Comparison of ENCODE assay signal across 8 cellular contexts in the genomic region with DNA sequence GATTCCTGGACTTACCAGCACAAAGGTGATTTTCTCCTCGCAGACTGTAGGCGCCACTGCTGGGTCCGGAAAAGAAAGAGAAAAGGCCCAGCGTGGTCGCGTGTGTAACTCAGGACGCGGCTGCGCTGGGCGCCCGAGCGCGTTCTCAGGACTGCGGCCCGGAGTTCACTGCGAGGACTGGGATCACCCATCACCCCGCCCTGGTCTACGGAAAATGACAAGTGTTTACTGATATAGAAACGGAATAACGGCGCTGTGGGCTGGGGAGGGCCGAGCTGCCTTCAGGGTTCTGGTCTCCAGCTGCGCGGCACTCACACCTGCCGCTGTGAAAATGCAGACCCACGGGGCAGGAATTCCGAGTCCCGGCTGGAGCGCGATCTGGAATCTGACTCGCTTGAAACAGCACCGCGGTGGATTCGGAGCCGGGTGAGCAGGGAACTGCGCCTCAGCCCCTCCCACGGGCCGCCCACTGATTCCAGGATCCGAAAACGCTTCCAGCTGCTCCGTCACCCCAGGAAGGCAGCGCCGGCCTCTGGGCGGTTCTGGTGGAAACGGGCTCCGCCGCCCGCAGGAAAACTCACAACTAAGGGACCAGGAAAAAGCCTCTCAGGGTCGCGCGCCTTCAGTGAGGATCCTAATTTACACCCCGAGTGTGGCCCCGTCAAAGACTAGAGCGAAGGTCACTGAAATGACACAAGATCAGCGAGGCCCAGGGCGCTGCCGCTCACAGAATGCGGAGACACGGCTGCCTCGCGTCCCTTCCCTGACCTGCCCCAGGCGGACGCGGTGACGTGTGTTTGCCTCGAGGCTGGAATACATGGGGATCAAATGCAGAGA. TPM values are rescaled to one million over a fixed set of nuclear protein-coding genes. Genes with fewer than 3 reads are reported as not detected.
A peak's percentile ranks its signal among the peaks of the same experiment; 100 is the strongest.
DNase-seq lines count a peak whose midpoint lies in the region; ATAC-seq, FAIRE-seq and TF ChIP-seq lines count a peak whose summit lies in the region.

No MANE protein-coding gene starts in this region.

- no peaks in the 10 kb centered on the region for H3K9me3 Mint-ChIP-seq in T-cell

- peak; percentile 75 for DNase-seq in BE2C
- peak; percentile 91 for DNase-seq in M059J (ENCODE audit: low read depth)
- DNase-seq in T-cell = peak in 32 of 34 experiments; percentile 14 to 63 (median 38)
- peak in 41 of 56 donors; percentile 7 to 73 (median 34) for DNase-seq in amygdala (lab: John Stamatoyannopoulos, UW)
- peak; percentile 89 to 93 for DNase-seq in heart right ventricle
- DNase-seq in pancreas = peak; percentile 82 to 89 (median 86)
- DNase-seq in urothelium cell line (ENCODE audit: low spot score) = peak; percentile 71

- H3K36me3 ChIP-seq in BE2C = no peaks in the 10 kb centered on the region
- no peaks in the 10 kb centered on the region for H3K36me3 ChIP-seq in heart right ventricle
- no peaks in the 10 kb centered on the region for H3K36me3 ChIP-seq in pancreas

- ATAC-seq in GM21381 (IDR thresholded peaks at IDR 0.05; ENCODE audit: unreplicated experiment) (peak; percentile 90), T-cell (replicated peaks in 1 of 4) (peak; percentile 81 to 89 (median 86)), heart right ventricle (peak; percentile 93 to 97 (median 96)), pancreas (peak; percentile 86 to 94 (median 90))

- peak overlapping the region in 1 of 2 donors; percentile 74 for H3K27ac Mint-ChIP-seq in T-cell

- H3K4me1 ChIP-seq in BE2C = no peaks in the 10 kb centered on the region
- H3K4me1 ChIP-seq in heart right ventricle = peaks cover 0 to 34% (median 23%) of the 10 kb centered on the region in 9 donors
- peaks cover 0 to 5% (median 3%) of the 10 kb centered on the region in 3 donors for H3K4me1 ChIP-seq in pancreas

- H3K4me1 Mint-ChIP-seq in T-cell = peaks cover 35 to 51% (median 36%) of the 10 kb centered on the region in 3 donors

- WGBS in heart right ventricle, 2 donors = 0 to 1% methylated on average over 66 of the region's 66 CpGs
- 0 to 1% methylated on average over 63 to 65 of the region's 66 CpGs for WGBS in pancreas, 2 donors

- H3K27ac ChIP-seq in heart right ventricle (peak overlapping the region; percentile 87 to 99 (median 96)), pancreas (peak overlapping the region; percentile 69 to 93 (median 90))

- H3K27me3 ChIP-seq in BE2C = no peaks in the 10 kb centered on the region
- peaks cover 0 to 40% (median 0%) of the 10 kb centered on the region in 7 donors for H3K27me3 ChIP-seq in heart right ventricle
- H3K27me3 ChIP-seq in pancreas = no peaks in the 10 kb centered on the region

- FAIRE-seq in pancreas (lab: Jason Lieb, UNC) (no peak), urothelium cell line (lab: Jason Lieb, UNC) (no peak)

- H3K9me3 ChIP-seq in BE2C = no peaks in the 10 kb centered on the region
- H3K9me3 ChIP-seq in heart right ventricle = no peaks in the 10 kb centered on the region
- no peaks in the 10 kb centered on the region for H3K9me3 ChIP-seq in pancreas

- POLR2A ChIA-PET in T-cell (lab: Charles Lee) = no interaction called here

- TF ChIP-seq CTCF in BE2C (IDR thresholded peaks at IDR 0.05; ENCODE audit: low read depth, low read length) (peak; percentile 41), heart right ventricle (IDR thresholded peaks at IDR 0.05) (peak in 5 of 9 donors; percentile 12 to 51 (median 43)), pancreas (IDR thresholded peaks at IDR 0.05) (no peak)

- peak overlapping the region; percentile 83 to 91 (median 85) for H3K4me3 Mint-ChIP-seq in T-cell

- peaks cover 3% of the 10 kb centered on the region for H3K36me3 Mint-ChIP-seq in T-cell

- peaks cover 37 to 64% of the 10 kb centered on the region in 2 donors for H3K27me3 Mint-ChIP-seq in T-cell

- H3K4me3 ChIP-seq in BE2C (ENCODE audit: low read depth, low read length) (peak overlapping the region; percentile 70), heart right ventricle (peak overlapping the region; percentile 36 to 78 (median 60)), pancreas (peak overlapping the region; percentile 24 to 41 (median 37))

- CTCF ChIA-PET in T-cell (lab: Charles Lee) = interaction anchor here in 1 of 2 donors (1.3 kb wide), 1 partner anchor 128 kb away, joined by 4 read pairs; no protein-coding TSS in a partner anchor

- intact Hi-C loops in heart right ventricle (cut with DNase I) (loop anchor here in 6 of 10 donors (1.0 to 10.0 kb wide), 8 partner anchors 34 to 92 kb away; a partner anchor contains a TSS), pancreas (cut with DNase I) (no loop called here)

RNA-seq across cellular contexts. Expression of a gene that starts 34.5 kb away (rescaled TPM):
- 840 TPM for polyA plus RNA-seq in BE2C (2012; ENCODE audit: insufficient read depth, insufficient read length, low read depth)
- total RNA-seq in M059J (2014; rRNA removed; shearing (Covaris generic)) = 1,733 and 2,135 TPM in 2 replicates
- 1,000 to 10,000 TPM; 1,578 to 2,596 (median 2,172) TPM for total RNA-seq in T-cell
- total RNA-seq in heart right ventricle = 1,000 to 10,000 TPM in 1 of 10 donors, 100 to 1,000 TPM in 9; 218 to 1,594 (median 276) TPM
- 1,000 to 10,000 TPM in 1 of 2 donors, 100 to 1,000 TPM in 1; 450 to 1,261 TPM for polyA plus RNA-seq in heart right ventricle
- 100 to 1,000 TPM in 2 of 6 donors, 10 to 100 TPM in 4; 63.7 to 374 (median 79.2) TPM for total RNA-seq in pancreas
- 100 to 1,000 TPM; 220 to 350 TPM for polyA plus RNA-seq in pancreas

Comparison
In these comparisons a context has a peak if more than half of its experiments do, and no peak if none do; other contexts are left out.
1. Peak in every context shown above with its lines: DNase-seq, ATAC-seq, H3K4me3 ChIP-seq and H3K27ac ChIP-seq.
2. DNase-seq: peak in every context shown above with its lines; median percentile 91 in M059J; 91 in heart right ventricle; 86 in pancreas; 75 in BE2C; 71 in urothelium cell line; 38 in T-cell; 34 in amygdala.
3. CTCF ChIP-seq: peak in BE2C (single experiment) and heart right ventricle (5 of 9); none in pancreas (0 of 4).
4. intact Hi-C loops: an anchor here in heart right ventricle (1.0 to 10.0 kb wide); none called in pancreas.